In the genomic region with DNA sequence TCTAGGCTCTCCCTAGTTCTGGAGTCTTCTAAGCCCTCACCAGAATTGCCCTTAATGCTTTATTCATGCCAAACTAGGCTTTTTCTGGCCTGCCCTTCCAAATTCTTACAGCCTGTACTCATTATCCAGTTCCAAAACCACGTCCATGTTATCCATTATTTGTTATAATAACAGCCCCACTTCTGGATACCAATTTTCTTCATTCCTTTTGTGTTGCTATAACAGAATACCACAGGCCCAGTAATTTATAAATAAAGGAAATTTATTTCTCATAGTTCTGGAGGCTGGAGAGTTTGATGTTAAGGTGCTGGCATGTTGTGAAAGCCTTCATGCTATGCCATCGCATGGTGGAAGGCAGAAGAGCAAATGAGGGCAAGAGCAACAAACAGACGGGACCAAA, we compare ENCODE assay signal across 22 cellular contexts.
"Had no signal": no experiment of that assay in that cellular context is flagged by ENCODE, and none has a peak within 500 bp of the region (broad histone marks: within the 10 kb centered on the region; RNA-seq: fewer than 3 reads in every experiment).

No MANE protein-coding gene starts in this region.

- H3K4me3 Mint-ChIP-seq: activated CD4-positive, alpha-beta memory T cell treated with anti-CD3 and anti-CD28 coated beads, Interleukin-2, amount 10 ng/mL, durations not matched to agents 7 days and 5 days; activated CD4-positive, alpha-beta T cell treated with anti-CD3 and anti-CD28 coated beads, Interleukin-2, amount 10 ng/mL, durations not matched to agents 7 days and 5 days; activated naive CD4-positive, alpha-beta T cell treated with anti-CD3 and anti-CD28 coated beads, Interleukin-2, amount 50 U/mL, for 24 hours; activated T-cell treated with anti-CD3 and anti-CD28 coated beads, Interleukin-2, amount 50 U/mL, for 72 hours; T-cell had no signal

- H3K27ac Mint-ChIP-seq: activated CD4-positive, alpha-beta memory T cell treated with anti-CD3 and anti-CD28 coated beads, Interleukin-2, amount 10 ng/mL, durations not matched to agents 7 days and 5 days; activated naive CD4-positive, alpha-beta T cell treated with anti-CD3 and anti-CD28 coated beads, Interleukin-2, amount 50 U/mL, for 24 hours; activated T-cell treated with anti-CD3 and anti-CD28 coated beads, Interleukin-2, amount 50 U/mL, for 72 hours; T-cell had no signal

- DNase-seq: activated CD4-positive, alpha-beta memory T cell treated with anti-CD3 and anti-CD28 coated beads, Interleukin-2, amount 10 ng/mL, durations not matched to agents 7 days and 5 days; activated CD4-positive, alpha-beta T cell treated with anti-CD3 and anti-CD28 coated beads, Interleukin-2, amount 10 ng/mL, durations not matched to agents 7 days and 5 days; activated CD4-positive, CD25-positive, alpha-beta regulatory T cell; activated effector memory CD4-positive, alpha-beta T cell treated with Interleukin-2 at 50 U/mL for 16 hours; activated naive CD4-positive, alpha-beta T cell; activated T-cell treated with anti-CD3 and anti-CD28 coated beads, Interleukin-2, amount 50 U/mL, for 72 hours; aorta; Kasumi-1; NCI-H1092; NCI-H1417; NCI-H1930; NCI-H345; NCI-H510A; NCI-H526 treated with DMSO at 0.1 percent for 48 hours; NCI-H82; SIG-M5; T-cell; T-helper 2 cell; T1000 had no signal

- ATAC-seq: activated T-cell treated with anti-CD3 and anti-CD28 coated beads, Interleukin-2, amount 50 U/mL, for 72 hours; K562; T-cell had no signal

- H3K27ac ChIP-seq: VCaP had no signal

- H3K4me3 ChIP-seq: K562 had no signal

- H3K27me3 Mint-ChIP-seq: activated CD4-positive, alpha-beta memory T cell treated with anti-CD3 and anti-CD28 coated beads, Interleukin-2, amount 10 ng/mL, durations not matched to agents 7 days and 5 days; activated CD4-positive, alpha-beta T cell treated with anti-CD3 and anti-CD28 coated beads, Interleukin-2, amount 10 ng/mL, durations not matched to agents 7 days and 5 days; activated naive CD4-positive, alpha-beta T cell treated with anti-CD3 and anti-CD28 coated beads, Interleukin-2, amount 50 U/mL, for 24 hours; T-cell had no signal
